Comparison of ENCODE assay signal across 1 cellular context in genomic region chr2:106115250-106115649, GRCh38.
TF ChIP-seq lines count a peak whose summit lies in the region.

No MANE protein-coding gene starts in this region.

TF ChIP-seq in H1, 55 proteins besides CTCF, POLR2A, EP300 and RAD21 (continued from another document):
- TF ChIP-seq MAX (IDR thresholded peaks at IDR 0.05) (no peak), SIN3A (conservative IDR thresholded peaks at IDR 0.05 in 1 of 2, IDR thresholded peaks at IDR 0.05 in 1 of 2; ENCODE audit: low read depth in 1 of 2, low read length in 2 of 2) (no peak), MAFK (IDR thresholded peaks at IDR 0.05; ENCODE audit: low read depth, low read length) (no peak), ASH2L (IDR thresholded peaks at IDR 0.05; ENCODE audit: low read length) (no peak)
